ENCODE assay signal across 18 cellular contexts in genomic region chr10:25451401-25451800, GRCh38.
"Had no signal": no experiment of that assay in that cellular context is flagged by ENCODE, and none has a peak within 500 bp of the region (broad histone marks: within the 10 kb centered on the region; RNA-seq: fewer than 3 reads in every experiment).

No MANE protein-coding gene starts in this region.

- H3K4me3 ChIP-seq: colonic mucosa, esophagus squamous epithelium, heart right ventricle, mucosa of descending colon, right atrium auricular region, sigmoid colon, skin epidermis, stomach, thoracic aorta, transverse colon had no signal

- DNase-seq: colonic mucosa; dermis blood vessel endothelial cell; esophagus squamous epithelium; foreskin melanocyte; heart right ventricle; hypothalamus; kidney glomerular epithelial cell; mucosa of descending colon; natural killer cell; posterior cingulate gyrus; sigmoid colon; stimulated activated naive CD4-positive, alpha-beta T cell; stomach; substantia nigra; transverse colon had no signal

- H3K27me3 ChIP-seq: colonic mucosa, esophagus squamous epithelium, heart right ventricle, right atrium auricular region, sigmoid colon, stomach, transverse colon had no signal

- ATAC-seq: heart right ventricle, mucosa of descending colon, natural killer cell had no signal

- H3K27ac ChIP-seq: colonic mucosa, esophagus squamous epithelium, heart right ventricle, right atrium auricular region, sigmoid colon, skin epidermis, stomach, thoracic aorta, transverse colon had no signal

- H3K9me3 ChIP-seq: colonic mucosa, sigmoid colon, transverse colon had no signal

- H3K36me3 ChIP-seq: colonic mucosa, esophagus squamous epithelium, heart right ventricle, right atrium auricular region, sigmoid colon, stomach, thoracic aorta, transverse colon had no signal

- H3K4me1 ChIP-seq: colonic mucosa, esophagus squamous epithelium, heart right ventricle, right atrium auricular region, sigmoid colon, stomach, transverse colon had no signal
